ENCODE assay signal across 8 cellular contexts in the genomic region with DNA sequence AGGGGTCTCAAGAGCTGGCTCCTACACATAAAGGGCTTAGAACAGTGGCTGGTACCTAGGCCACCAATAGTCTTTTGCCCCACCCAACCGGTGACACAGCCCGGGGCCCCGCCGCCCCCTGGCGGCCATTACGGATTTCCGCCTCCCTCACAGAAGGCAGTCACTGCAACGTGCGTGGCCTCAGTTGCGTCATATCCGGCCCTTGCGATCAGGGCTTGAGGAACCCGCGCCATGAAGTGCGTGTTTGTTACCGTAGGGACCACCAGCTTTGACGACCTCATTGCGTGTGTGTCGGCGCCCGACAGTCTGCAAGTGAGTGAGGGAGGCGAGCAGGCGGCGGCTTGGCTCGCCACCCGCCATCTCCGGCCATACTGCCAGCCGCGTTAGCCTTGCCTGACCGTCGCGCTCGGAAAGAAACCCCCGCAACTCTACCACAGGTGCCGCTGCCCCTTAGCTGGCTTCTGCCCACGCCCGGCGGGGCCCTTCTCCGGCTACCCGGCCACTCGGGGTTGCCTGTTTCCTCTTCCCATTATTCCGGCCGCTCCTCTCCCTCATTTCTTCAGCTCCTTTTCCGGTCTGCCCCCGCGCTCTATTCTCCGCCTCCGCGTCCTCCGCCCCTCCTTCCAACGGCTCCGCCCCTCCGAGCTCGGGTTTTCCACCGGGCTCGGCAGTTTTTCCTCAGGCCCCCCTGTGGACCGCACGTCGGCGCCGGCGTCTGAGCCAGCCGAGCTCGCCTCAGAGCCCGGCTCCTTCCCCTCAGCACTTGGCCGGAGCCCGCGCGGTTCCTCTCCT. TPM values are rescaled to one million over a fixed set of nuclear protein-coding genes. Genes with fewer than 3 reads are reported as not detected.
DNase-seq lines count a peak whose midpoint lies in the region; ATAC-seq and TF ChIP-seq lines count a peak whose summit lies in the region.

ALG13 (plus strand) TSS at position 183 of the 792 bp plus-strand sequence; CDS start at position 232, 49 bp downstream.

- 5% methylated on average over 21 of the region's 69 CpGs; no CpG with 5 or more reads in 1 of the 2 experiments for WGBS in IMR-90 (ENCODE audit: extremely low coverage in 2 of 2, insufficient read length in 1 of 2), 2 experiments

- no peak within 1 kb of the TSS for H2BK20ac ChIP-seq in IMR-90 (ENCODE audit: low read depth, low read length)

- DNase-seq in DMS153 (lab: John Stamatoyannopoulos, UW) (peak; percentile 59), IMR-90 (peak; percentile 90), OCI-LY7 (ENCODE audit: low spot score) (peak; percentile 91), activated T-cell treated with anti-CD3 and anti-CD28 coated beads for 24 hours (ENCODE audit: low read depth) (peak; percentile 77), epidermal melanocyte (ENCODE audit: insufficient read length, low spot score) (peak; percentile 45), middle frontal gyrus (ENCODE audit: extremely low spot score, low spot score) (peak; percentile 49)
- peak; percentile 70 to 75 for DNase-seq in stimulated activated CD8-positive, alpha-beta memory T cell treated with anti-CD3 and anti-CD28 coated beads, Interleukin-2, amount 100 ng/mL, for 48 hours (ENCODE audit: low read depth in 2 of 2)

- peak within 1 kb of the TSS; percentile 95 for H3K4ac ChIP-seq in IMR-90 (ENCODE audit: low read depth, low read length)

- in situ Hi-C loops in IMR-90 (cut with MboI; ENCODE audit: low sequenced_read_pairs), result loop anchor here (25.0 kb wide), 1 partner anchor 1156 kb away; the partner anchor contains the start of gene AMOT

- H3K14ac ChIP-seq in IMR-90 (replicated peaks; ENCODE audit: low read depth, low read length), result peak within 1 kb of the TSS; percentile 96

- peak within 1 kb of the TSS; percentile 92 for H2AK9ac ChIP-seq in IMR-90 (replicated peaks; ENCODE audit: low read depth, low read length, poor library complexity)

- ATAC-seq in GM21528 (IDR thresholded peaks at IDR 0.05; ENCODE audit: low FRiP score, unreplicated experiment) (peak; percentile 99), IMR-90 (ENCODE audit: low read depth) (peak; percentile 96)

- POLR2A ChIA-PET in IMR-90 (lab: Charles Lee; ENCODE audit: unreplicated experiment), result no interaction called here
- POLR2A ChIA-PET in OCI-LY7 (lab: Charles Lee), result interaction anchor here (0.7 to 1.3 kb wide), 2 partner anchors 129 to 1638 kb away, joined by 3 read pairs; no protein-coding TSS in a partner anchor

- intact Hi-C loops in IMR-90 (cut with micrococcal nuclease) (no loop called here), OCI-LY7 (cut with micrococcal nuclease; ENCODE audit: unreplicated experiment) (no loop called here)

- peak within 1 kb of the TSS; percentile 79 to 94 for H4K8ac ChIP-seq in IMR-90 (ENCODE audit: low read depth in 2 of 2, low read length in 2 of 2)

- H4K91ac ChIP-seq in IMR-90 (ENCODE audit: insufficient read depth, low read depth, low read length), result peak within 1 kb of the TSS; percentile 81

- H2AK5ac ChIP-seq in IMR-90 (ENCODE audit: low read depth, low read length), result peak within 1 kb of the TSS; percentile 88

- H3K56ac ChIP-seq in IMR-90 (ENCODE audit: extremely low read depth, insufficient read depth, low read length), result peak within 1 kb of the TSS; percentile 68

- H3K27me3 ChIP-seq in IMR-90 (ENCODE audit: control insufficient read depth, insufficient read depth, low read length), result no peaks in the 10 kb centered on the region

- peak within 1 kb of the TSS; percentile 90 for H3K23ac ChIP-seq in IMR-90 (ENCODE audit: low read depth, low read length)

- peaks cover 16% of the 10 kb centered on the region; the same call in 1 of the 2 replicates for H3K79me2 ChIP-seq in OCI-LY7 (ENCODE audit: insufficient read depth, low read depth, low read length)

- H3K79me1 ChIP-seq in IMR-90 (ENCODE audit: low read depth in 1 of 2, low read length in 2 of 2), result peaks cover 4 to 7% of the 10 kb centered on the region in 2 experiments; a peak in 1 of 4 replicates

- no TSS peak for BruUV-seq in IMR-90 (replicated peaks; lab: Mats Ljungman, UMichigan)
- BruUV-seq in OCI-LY7 (replicated peaks; lab: Mats Ljungman, UMichigan), result TSS peak; percentile 92

- peak; percentile 80 for TF ChIP-seq POLR2A in IMR-90 (IDR thresholded peaks at IDR 0.05; ENCODE audit: low read depth, low read length)

- H2AFZ ChIP-seq in IMR-90 (replicated peaks; ENCODE audit: low read length, poor library complexity) (peak within 1 kb of the TSS; percentile 90), OCI-LY7 (ENCODE audit: low read length) (peak within 1 kb of the TSS; percentile 86)

- H3K18ac ChIP-seq in IMR-90 (ENCODE audit: low read depth, low read length), result peak within 1 kb of the TSS; percentile 36; the same call in 1 of the 2 replicates

- H3K9ac ChIP-seq in IMR-90 (ENCODE audit: low read depth, low read length), result peak within 1 kb of the TSS; percentile 85

- TF ChIP-seq RAD21 in IMR-90 (IDR thresholded peaks at IDR 0.05; ENCODE audit: low read length), result no peak

- H3K9me2 ChIP-seq in OCI-LY7 (ENCODE audit: insufficient read depth, low read length), result no peaks in the 10 kb centered on the region

- H3K4me1 ChIP-seq in IMR-90 (ENCODE audit: control insufficient read depth, insufficient read depth, low read length) (no peaks in the 10 kb centered on the region), OCI-LY7 (ENCODE audit: insufficient read depth, low read length, poor library complexity, severe bottlenecking) (peaks cover 11% of the 10 kb centered on the region)

- dilution Hi-C loops in IMR-90 (cut with HindIII; ENCODE audit: low sequenced_read_pairs, unreplicated experiment), result no loop called here

- H3K4me3 ChIP-seq in IMR-90 (ENCODE audit: insufficient read depth, low read depth, low read length), result peak within 1 kb of the TSS; percentile 44
- peak within 1 kb of the TSS; percentile 87 for H3K4me3 ChIP-seq in OCI-LY7 (ENCODE audit: low read depth, low read length, poor library complexity, severe bottlenecking)

- H3K36me3 ChIP-seq in IMR-90 (ENCODE audit: control insufficient read depth, insufficient read depth, low read length) (peaks cover 8% of the 10 kb centered on the region), OCI-LY7 (ENCODE audit: insufficient read depth, low read length) (peaks cover 35% of the 10 kb centered on the region)

- peak within 1 kb of the TSS; percentile 20 for H4K5ac ChIP-seq in IMR-90 (ENCODE audit: low read depth, low read length)

- peak within 1 kb of the TSS; percentile 69 for H2BK120ac ChIP-seq in IMR-90 (ENCODE audit: low read depth, low read length)

- no peaks in the 10 kb centered on the region for H3K9me3 ChIP-seq in IMR-90 (ENCODE audit: control insufficient read depth, insufficient read depth, low read length)
- H3K9me3 ChIP-seq in OCI-LY7 (ENCODE audit: low read length), result no peaks in the 10 kb centered on the region

- H2BK5ac ChIP-seq in IMR-90 (ENCODE audit: low read depth, low read length, poor library complexity, severe bottlenecking), result peak within 1 kb of the TSS; percentile 88

- CTCF ChIA-PET in IMR-90 (lab: Yijun Ruan, JAX) (interaction anchor here (0.8 kb wide), 1 partner anchor 38 kb away, joined by 3 read pairs; no protein-coding TSS in a partner anchor), OCI-LY7 (lab: Charles Lee; ENCODE audit: unreplicated experiment) (no interaction called here)

- TF ChIP-seq CTCF in IMR-90 (conservative IDR thresholded peaks at IDR 0.05; ENCODE audit: low read depth, low read length) (peak; percentile 74), OCI-LY7 (conservative IDR thresholded peaks at IDR 0.05; ENCODE audit: low read length) (peak; percentile 69)

- H3K4me2 ChIP-seq in IMR-90 (ENCODE audit: low read depth, low read length), result peak within 1 kb of the TSS; percentile 95
- peak within 1 kb of the TSS; percentile 76 for H3K4me2 ChIP-seq in OCI-LY7 (ENCODE audit: low read length)

- H4K20me1 ChIP-seq in IMR-90 (ENCODE audit: insufficient read depth, low read length) (peaks cover 5% of the 10 kb centered on the region; the same call in 1 of the 2 replicates), OCI-LY7 (ENCODE audit: insufficient read depth, low read length) (no peaks in the 10 kb centered on the region)

- H3K27ac ChIP-seq in IMR-90 (ENCODE audit: insufficient read depth, low read length) (peak within 1 kb of the TSS; percentile 93), OCI-LY7 (ENCODE audit: low read depth, low read length, poor library complexity, severe bottlenecking) (peak within 1 kb of the TSS; percentile 71)

- H3K9me1 ChIP-seq in IMR-90 (ENCODE audit: insufficient read depth, low read length), result no peaks in the 10 kb centered on the region; the same call in 1 of the 2 replicates

- H2BK15ac ChIP-seq in IMR-90 (ENCODE audit: low read depth, low read length), result no peak within 1 kb of the TSS

TF ChIP-seq in IMR-90, 13 proteins besides CTCF, POLR2A, EP300 and RAD21 (continues in another document):
- TF ChIP-seq, protein P1, sequence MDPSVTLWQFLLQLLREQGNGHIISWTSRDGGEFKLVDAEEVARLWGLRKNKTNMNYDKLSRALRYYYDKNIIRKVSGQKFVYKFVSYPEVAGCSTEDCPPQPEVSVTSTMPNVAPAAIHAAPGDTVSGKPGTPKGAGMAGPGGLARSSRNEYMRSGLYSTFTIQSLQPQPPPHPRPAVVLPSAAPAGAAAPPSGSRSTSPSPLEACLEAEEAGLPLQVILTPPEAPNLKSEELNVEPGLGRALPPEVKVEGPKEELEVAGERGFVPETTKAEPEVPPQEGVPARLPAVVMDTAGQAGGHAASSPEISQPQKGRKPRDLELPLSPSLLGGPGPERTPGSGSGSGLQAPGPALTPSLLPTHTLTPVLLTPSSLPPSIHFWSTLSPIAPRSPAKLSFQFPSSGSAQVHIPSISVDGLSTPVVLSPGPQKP (IDR thresholded peaks at IDR 0.05; ENCODE audit: borderline replicate concordance, low read depth, low read length), result no peak
- TF ChIP-seq MAFK (IDR thresholded peaks at IDR 0.05; ENCODE audit: low read depth, low read length) (no peak), CEBPB (IDR thresholded peaks at IDR 0.05; ENCODE audit: low read depth, low read length) (peak; percentile 97), USF2 (IDR thresholded peaks at IDR 0.05; ENCODE audit: low read depth, low read length) (peak; percentile 8; the same call in 1 of the 2 replicates), RCOR1 (IDR thresholded peaks at IDR 0.05; ENCODE audit: insufficient replicate concordance, low read length) (no peak), MAZ (IDR thresholded peaks at IDR 0.05; ENCODE audit: borderline replicate concordance, low read depth, low read length) (peak; percentile 66; the same call in 1 of the 2 replicates)

RNA-seq across cellular contexts. Expression of gene ALG13, which starts in this region (rescaled TPM):
- total RNA-seq in IMR-90 (2012; rRNA removed), result 38.3 and 42.7 TPM in 2 replicates
- 47.6 and 54.0 TPM in 2 replicates for polyA plus RNA-seq in IMR-90 (2012; rRNA removed)
- polyA plus RNA-seq in IMR-90 (2012; cell fraction: cytosol; rRNA removed), result 25.8 and 39.3 TPM in 2 replicates
- polyA plus RNA-seq in IMR-90 (2012; cell fraction: nucleus; rRNA removed; ENCODE audit: low replicate concordance), result 49.6 and 211 TPM in 2 replicates
- total RNA-seq in OCI-LY7 (2014; rRNA removed; shearing (Covaris generic)), result 48.0 and 70.5 TPM in 2 replicates
- total RNA-seq in OCI-LY7 (2022), result 62.2 and 178 TPM in 2 replicates

Comparison
In these comparisons a context has a peak if more than half of its experiments do, and no peak if none do; other contexts are left out.
1. Peak in every context shown above with its lines: DNase-seq, ATAC-seq, H3K4me3 ChIP-seq and H3K27ac ChIP-seq.